ENCODE assay signal across 20 cellular contexts in genomic region chr22:49141761-49142160, GRCh38.
DNase-seq lines count a peak whose midpoint lies in the region; ATAC-seq and TF ChIP-seq lines count a peak whose summit lies in the region.
"Had no signal": no experiment of that assay in that cellular context is flagged by ENCODE, and none has a peak within 500 bp of the region (broad histone marks: within the 10 kb centered on the region; RNA-seq: fewer than 3 reads in every experiment).

No MANE protein-coding gene starts in this region.

- no peak overlapping the region for H4K91ac ChIP-seq in neuronal stem cell (ENCODE audit: low read depth, low read length, poor library complexity)

- POLR2A ChIA-PET in MCF 10A (lab: Yijun Ruan, JAX), result no interaction called here

- H3K27ac Mint-ChIP-seq in MCF 10A (ENCODE audit: low read depth, unreplicated experiment), result no peak overlapping the region
- H3K27ac Mint-ChIP-seq: CD4-positive, alpha-beta T cell; HFFc6; IgD-negative memory B cell had no signal

- H3K4me3 Mint-ChIP-seq in MCF 10A (ENCODE audit: unreplicated experiment), result no peak overlapping the region
- H3K4me3 Mint-ChIP-seq: CD4-positive, alpha-beta T cell; HFFc6; IgD-negative memory B cell had no signal

- H2BK5ac ChIP-seq in neuronal stem cell (ENCODE audit: low read length), result no peak overlapping the region

- H3K4me1 ChIP-seq in neuronal stem cell (ENCODE audit: control insufficient read depth in 2 of 2, insufficient read depth in 1 of 2, low read depth in 1 of 2, low read length in 2 of 2), result no peaks in the 10 kb centered on the region
- H3K4me1 ChIP-seq: A549 had no signal

- no peaks in the 10 kb centered on the region for H3K4me1 Mint-ChIP-seq in MCF 10A (ENCODE audit: insufficient read depth, unreplicated experiment)
- H3K4me1 Mint-ChIP-seq: IgD-negative memory B cell had no signal

- TF ChIP-seq CTCF in MCF 10A (IDR thresholded peaks at IDR 0.05; ENCODE audit: unreplicated experiment), result no peak

- H3K4me3 ChIP-seq in H7 (ENCODE audit: insufficient read depth, low read depth, low read length), result no peak overlapping the region
- no peak overlapping the region for H3K4me3 ChIP-seq in neuronal stem cell (ENCODE audit: low read length in 2 of 2)
- H3K4me3 ChIP-seq: A549, GM12878, GM23248 had no signal

- H2BK12ac ChIP-seq in neuronal stem cell (ENCODE audit: low read length), result peak overlapping the region; percentile 7

- WGBS in neuronal stem cell (ENCODE audit: extremely low coverage in 2 of 2, insufficient read length in 2 of 2, insufficient replicate concordance in 1 of 2), 2 donors, result no CpG with 5 or more reads among the region's 11 CpGs

- H3K27me3 ChIP-seq in H7 (ENCODE audit: control insufficient read depth, insufficient read depth, low read length), result no peaks in the 10 kb centered on the region
- H3K27me3 ChIP-seq in neuronal stem cell (ENCODE audit: control insufficient read depth in 3 of 3, insufficient read depth in 3 of 3, low read depth in 1 of 3, low read length in 3 of 3), result no peaks in the 10 kb centered on the region

- intact Hi-C loops in MCF 10A (cut with micrococcal nuclease), result no loop called here

- in situ Hi-C loops in G401 (cut with HindIII; ENCODE audit: low sequenced_read_pairs), result no loop called here

- H3K4ac ChIP-seq in neuronal stem cell (ENCODE audit: low read length), result no peak overlapping the region

- H3K14ac ChIP-seq in neuronal stem cell (ENCODE audit: low read length), result no peak overlapping the region

- H2AFZ ChIP-seq in neuronal stem cell (ENCODE audit: low read length), result no peak overlapping the region
- H2AFZ ChIP-seq: GM23248 had no signal

- no peak for ATAC-seq in GM18867 (IDR thresholded peaks at IDR 0.05; ENCODE audit: unreplicated experiment)
- ATAC-seq: A549, GM12878, HCT116, HepG2 had no signal

- H2BK15ac ChIP-seq in neuronal stem cell (ENCODE audit: low read length), result no peak overlapping the region

- peak overlapping the region; percentile 24 for H3K18ac ChIP-seq in neuronal stem cell (ENCODE audit: low read length)

- BruUV-seq in MCF 10A (replicated peaks; lab: Mats Ljungman, UMichigan), result no TSS peak

- no peaks in the 10 kb centered on the region for H3K9me3 ChIP-seq in neuronal stem cell (replicated peaks in 1 of 2; ENCODE audit: control insufficient read depth in 2 of 2, insufficient read depth in 1 of 2, low read depth in 1 of 2, low read length in 2 of 2)
- H3K9me3 ChIP-seq: A549 had no signal

- H3K23ac ChIP-seq in neuronal stem cell (ENCODE audit: low read depth, low read length, poor library complexity), result no peak overlapping the region

- H2AK5ac ChIP-seq in neuronal stem cell (ENCODE audit: low read depth, low read length), result peak overlapping the region; percentile 41

- peaks cover 34% of the 10 kb centered on the region for H3K9me3 Mint-ChIP-seq in MCF 10A (ENCODE audit: unreplicated experiment)
- H3K9me3 Mint-ChIP-seq: CD4-positive, alpha-beta T cell had no signal

- H3K27me3 Mint-ChIP-seq in MCF 10A (ENCODE audit: insufficient read depth, unreplicated experiment), result no peaks in the 10 kb centered on the region

- no peaks in the 10 kb centered on the region for H3K36me3 Mint-ChIP-seq in MCF 10A (ENCODE audit: insufficient read depth, unreplicated experiment)
- H3K36me3 Mint-ChIP-seq: IgD-negative memory B cell had no signal

- no peak overlapping the region for H3K4me2 ChIP-seq in neuronal stem cell (ENCODE audit: insufficient read depth, low read length, poor library complexity, severe bottlenecking)
- H3K4me2 ChIP-seq: A549 had no signal

- no peak overlapping the region for H3K27ac ChIP-seq in neuronal stem cell (replicated peaks; ENCODE audit: low read length)
- H3K27ac ChIP-seq: A549, C4-2B, GM23248 had no signal

- H3K79me1 ChIP-seq in neuronal stem cell (ENCODE audit: low read depth, low read length), result peaks cover 3% of the 10 kb centered on the region

- H3K36me3 ChIP-seq in H7 (replicated peaks; ENCODE audit: control insufficient read depth, insufficient read depth, low read length) (no peaks in the 10 kb centered on the region), neuronal stem cell (replicated peaks in 1 of 2; ENCODE audit: control insufficient read depth in 2 of 2, insufficient read depth in 2 of 2, low read length in 2 of 2) (no peaks in the 10 kb centered on the region)

- no peak overlapping the region for H4K8ac ChIP-seq in neuronal stem cell (ENCODE audit: low read depth, low read length)

- peak; percentile 76 for DNase-seq in G401 (ENCODE audit: low spot score)
- DNase-seq in H7, result peak; percentile 31
- DNase-seq in cerebellum (ENCODE audit: low spot score), result peak; percentile 70
- no peak for DNase-seq in neuronal stem cell (ENCODE audit: low spot score)
- DNase-seq in MCF 10A (ENCODE audit: unreplicated experiment), result no peak
- no peak for DNase-seq in DMS53 treated with DMSO at 0.1 percent for 48 hours (lab: John Stamatoyannopoulos, UW; ENCODE audit: unreplicated experiment)
- DNase-seq: AML-193; CD4-positive, alpha-beta T cell; DMS153; DMS79 treated with DMSO at 0.1 percent for 48 hours; GM23248; HFFc6; KBM-7 had no signal

- no peak overlapping the region for H2BK120ac ChIP-seq in neuronal stem cell (ENCODE audit: low read depth, low read length)

- peak overlapping the region; percentile 4 for H3K9ac ChIP-seq in neuronal stem cell (ENCODE audit: low read depth, low read length, poor library complexity)
- H3K9ac ChIP-seq: GM23248 had no signal

- CTCF ChIA-PET in MCF 10A (lab: Yijun Ruan, JAX), result no interaction called here

Comparison
In these comparisons a context has a peak if more than half of its experiments do, and no peak if none do; other contexts are left out.
1. DNase-seq: peak in G401 (single experiment), H7 (single experiment) and cerebellum (single experiment); none in neuronal stem cell (single experiment), MCF 10A (single experiment) and DMS53 treated with DMSO at 0.1 percent for 48 hours (single experiment).